Comparison of ENCODE assay signal across 10 cellular contexts in the genomic region with DNA sequence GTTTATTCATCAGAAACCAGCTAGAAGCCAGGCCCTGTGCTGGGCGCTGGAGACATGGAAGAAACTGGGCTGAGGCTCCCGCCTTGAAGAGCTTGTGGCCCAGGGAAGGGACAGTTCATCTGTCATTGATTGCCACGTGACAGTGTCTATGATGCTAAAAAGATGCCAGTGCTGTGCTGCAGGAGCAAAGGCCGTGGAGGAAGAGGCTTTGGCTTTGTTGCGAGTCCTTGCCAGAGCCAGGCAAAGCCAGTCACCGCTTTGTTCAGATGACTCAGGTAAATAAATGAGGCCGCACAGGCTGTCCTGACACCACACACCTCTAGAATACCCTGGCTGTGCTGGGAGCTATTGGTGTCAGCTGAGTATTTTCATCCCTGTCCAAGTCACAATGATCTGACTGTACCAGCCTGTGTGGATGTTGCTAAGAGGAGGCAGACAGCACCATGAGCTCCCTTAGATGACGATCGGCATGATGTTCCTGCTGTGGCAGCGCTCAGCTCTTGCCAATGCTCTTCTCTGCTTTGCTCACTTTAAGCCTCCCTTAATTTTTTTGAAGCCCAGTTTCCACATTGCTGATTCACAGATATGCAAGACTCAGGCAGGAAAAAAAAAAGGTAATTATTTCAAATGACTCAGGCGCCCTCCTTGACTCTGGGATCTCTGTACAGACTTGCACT.
DNase-seq lines count a peak whose midpoint lies in the region; ATAC-seq lines count a peak whose summit lies in the region.
"Had no signal": no experiment of that assay in that cellular context is flagged by ENCODE, and none has a peak within 500 bp of the region (broad histone marks: within the 10 kb centered on the region; RNA-seq: fewer than 3 reads in every experiment).

No MANE protein-coding gene starts in this region.

- H3K9me3 ChIP-seq in BLaER1 (no peaks in the 10 kb centered on the region), MG63 (no peaks in the 10 kb centered on the region)

- H4K20me1 ChIP-seq in BLaER1 = no peaks in the 10 kb centered on the region

- peak overlapping the region; percentile 46 for H3K4me2 ChIP-seq in BLaER1

- peak; percentile 28 for DNase-seq in MG63
- DNase-seq in dedifferentiated amniotic fluid mesenchymal stem cell (ENCODE audit: extremely low spot score) = peak; percentile 35
- DNase-seq in naive B cell = no peak
- no peak for DNase-seq in NOMO-1 treated with dmso at 0.1 percent for 144 hours (lab: John Stamatoyannopoulos, UW; ENCODE audit: unreplicated experiment)
- no peak for DNase-seq in central memory CD4-positive, alpha-beta T cell
- no peak for DNase-seq in NCI-H2081 treated with DMSO at 0.1 percent for 48 hours (lab: John Stamatoyannopoulos, UW)
- no peak for DNase-seq in NCI-H345 treated with DMSO at 0.1 percent for 48 hours (lab: John Stamatoyannopoulos, UW; ENCODE audit: unreplicated experiment)
- DNase-seq: GDM1, SHP77 had no signal

- H3K27me3 ChIP-seq in BLaER1 (no peaks in the 10 kb centered on the region), MG63 (no peaks in the 10 kb centered on the region)

- H3K4me3 Mint-ChIP-seq in naive B cell = peak overlapping the region in 1 of 8 donors; percentile 25

- H3K4me1 ChIP-seq in BLaER1 = peaks cover 18% of the 10 kb centered on the region

- H3K36me3 Mint-ChIP-seq in naive B cell = no peaks in the 10 kb centered on the region

- H3K27me3 Mint-ChIP-seq in naive B cell = peaks cover 0 to 9% (median 5%) of the 10 kb centered on the region in 3 donors

- ATAC-seq in naive B cell (ENCODE audit: low read depth in 2 of 2) = no peak

- H3K36me3 ChIP-seq in BLaER1 (no peaks in the 10 kb centered on the region), MG63 (no peaks in the 10 kb centered on the region)

- no peaks in the 10 kb centered on the region for H3K9me3 Mint-ChIP-seq in naive B cell

- H3K4me3 ChIP-seq in BLaER1 (no peak overlapping the region), MG63 (no peak overlapping the region)

- H3K27ac Mint-ChIP-seq in naive B cell = peak overlapping the region in 4 of 6 donors; percentile 70 to 91 (median 78)

- H3K4me1 Mint-ChIP-seq in naive B cell = peaks cover 7 to 13% (median 11%) of the 10 kb centered on the region in 3 donors

- no peak overlapping the region for H3K9ac ChIP-seq in BLaER1

- H3K27ac ChIP-seq in BLaER1 = no peak overlapping the region

Comparison
In these comparisons a context has a peak if more than half of its experiments do, and no peak if none do; other contexts are left out.
1. DNase-seq: peak in MG63 (single experiment) and dedifferentiated amniotic fluid mesenchymal stem cell (single experiment); none in naive B cell (single experiment), NOMO-1 treated with dmso at 0.1 percent for 144 hours (single experiment), central memory CD4-positive, alpha-beta T cell (single experiment), NCI-H2081 treated with DMSO at 0.1 percent for 48 hours (single experiment) and NCI-H345 treated with DMSO at 0.1 percent for 48 hours (single experiment).